ENCODE assay signal across 25 cellular contexts in the genomic region with DNA sequence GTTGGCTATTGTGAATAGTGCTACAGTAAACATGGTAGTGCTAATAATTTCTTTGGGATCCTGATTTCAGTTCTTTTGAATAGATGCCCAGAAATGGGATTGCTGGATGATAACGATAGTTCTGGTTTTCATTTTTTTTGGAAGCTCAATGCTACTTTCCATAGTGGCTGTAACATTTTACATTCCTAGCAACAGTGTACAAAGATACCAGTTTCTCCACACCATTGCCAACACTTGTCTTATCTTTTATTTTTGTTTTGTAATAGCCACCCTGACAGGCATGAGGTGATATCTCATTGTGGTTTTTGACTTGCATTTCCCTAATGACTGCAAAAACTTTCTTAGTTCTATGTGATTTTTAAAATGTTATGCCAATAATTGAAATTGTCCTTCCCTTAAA.
"Had no signal": no experiment of that assay in that cellular context is flagged by ENCODE, and none has a peak within 500 bp of the region (broad histone marks: within the 10 kb centered on the region; RNA-seq: fewer than 3 reads in every experiment).

No MANE protein-coding gene starts in this region.

- ATAC-seq: left ventricle myocardium superior; lower lobe of right lung; natural killer cell treated with Interleukin-12 subunit alpha and Interleukin-12 subunit beta and Interleukin-15 and Interleukin-18, amount 100 ng/mL, for 72 hours; pancreas; stimulated activated naive B cell treated with anti-CD40 and anti-IgM and Interleukin-4, amounts not matched to agents 10 μg/mL and 1 μg/mL and 100 μg/mL, for 72 hours had no signal

- DNase-seq: dorsolateral prefrontal cortex; effector CD4-positive, alpha-beta T cell; foreskin melanocyte; glutamatergic neuron; hypothalamus; immature natural killer cell; islet precursor cell; kidney glomerular epithelial cell; left ventricle myocardium superior; lower lobe of right lung; pancreas; retina; right lobe of liver; small intestine; stimulated activated CD4-positive, alpha-beta T cell treated with anti-CD3 and anti-CD28 coated beads, Interleukin-15, amount 100 ng/mL, for 24 hours; stimulated activated CD4-positive, alpha-beta T cell treated with anti-CD3 and anti-CD28 coated beads, Interleukin-2, amount 100 ng/mL, for 48 hours; stimulated activated naive B cell treated with anti-CD40 and anti-IgM and Interleukin-4, amounts not matched to agents 10 μg/mL and 1 μg/mL and 100 μg/mL, for 72 hours; upper lobe of left lung; uterus had no signal

- H3K4me3 Mint-ChIP-seq: immature natural killer cell; natural killer cell treated with Interleukin-12 subunit alpha and Interleukin-12 subunit beta and Interleukin-15 and Interleukin-18, amount 100 ng/mL, for 72 hours; neural crest cell; stimulated activated naive B cell treated with anti-CD40 and anti-IgM and Interleukin-4, amounts not matched to agents 10 μg/mL and 1 μg/mL and 100 μg/mL, for 72 hours; stimulated activated naive CD8-positive, alpha-beta T cell treated with anti-CD3 and anti-CD28 coated beads, Interleukin-15, Interleukin-2, amounts not matched to agents 100 ng/mL and 50 ng/mL, for 24 hours had no signal

- H3K9me3 ChIP-seq: lower lobe of right lung, neutrophil, pancreas, right lobe of liver, thoracic aorta, tibial nerve, upper lobe of left lung, uterus had no signal

- H3K27ac Mint-ChIP-seq: immature natural killer cell; stimulated activated naive CD8-positive, alpha-beta T cell treated with anti-CD3 and anti-CD28 coated beads, Interleukin-15, Interleukin-2, amounts not matched to agents 100 ng/mL and 50 ng/mL, for 24 hours had no signal

- H3K4me1 ChIP-seq: lower lobe of right lung, pancreas, right lobe of liver, tibial nerve, upper lobe of left lung, uterus had no signal

- H3K27me3 Mint-ChIP-seq: natural killer cell treated with Interleukin-12 subunit alpha and Interleukin-12 subunit beta and Interleukin-15 and Interleukin-18, amount 100 ng/mL, for 72 hours; stimulated activated naive B cell treated with anti-CD40 and anti-IgM and Interleukin-4, amounts not matched to agents 10 μg/mL and 1 μg/mL and 100 μg/mL, for 72 hours; stimulated activated naive CD8-positive, alpha-beta T cell treated with anti-CD3 and anti-CD28 coated beads, Interleukin-15, Interleukin-2, amounts not matched to agents 100 ng/mL and 50 ng/mL, for 24 hours had no signal

- H3K27me3 ChIP-seq: dorsolateral prefrontal cortex, neutrophil, pancreas, right lobe of liver, tibial nerve, upper lobe of left lung, uterus had no signal

- H3K36me3 ChIP-seq: neutrophil, pancreas, right lobe of liver, thoracic aorta, uterus had no signal

- H3K4me1 Mint-ChIP-seq: neural crest cell; stimulated activated naive B cell treated with anti-CD40 and anti-IgM and Interleukin-4, amounts not matched to agents 10 μg/mL and 1 μg/mL and 100 μg/mL, for 72 hours had no signal

- H3K9me3 Mint-ChIP-seq: immature natural killer cell; stimulated activated naive CD8-positive, alpha-beta T cell treated with anti-CD3 and anti-CD28 coated beads, Interleukin-15, Interleukin-2, amounts not matched to agents 100 ng/mL and 50 ng/mL, for 24 hours had no signal

- FAIRE-seq: small intestine had no signal

- H3K4me3 ChIP-seq: dorsolateral prefrontal cortex, lower lobe of right lung, pancreas, right lobe of liver, thoracic aorta, tibial nerve, upper lobe of left lung, uterus had no signal

- H3K27ac ChIP-seq: dorsolateral prefrontal cortex, lower lobe of right lung, neutrophil, pancreas, right lobe of liver, thoracic aorta, tibial nerve, upper lobe of left lung, uterus had no signal
